Comparison of ENCODE assay signal across 8 cellular contexts in the genomic region with DNA sequence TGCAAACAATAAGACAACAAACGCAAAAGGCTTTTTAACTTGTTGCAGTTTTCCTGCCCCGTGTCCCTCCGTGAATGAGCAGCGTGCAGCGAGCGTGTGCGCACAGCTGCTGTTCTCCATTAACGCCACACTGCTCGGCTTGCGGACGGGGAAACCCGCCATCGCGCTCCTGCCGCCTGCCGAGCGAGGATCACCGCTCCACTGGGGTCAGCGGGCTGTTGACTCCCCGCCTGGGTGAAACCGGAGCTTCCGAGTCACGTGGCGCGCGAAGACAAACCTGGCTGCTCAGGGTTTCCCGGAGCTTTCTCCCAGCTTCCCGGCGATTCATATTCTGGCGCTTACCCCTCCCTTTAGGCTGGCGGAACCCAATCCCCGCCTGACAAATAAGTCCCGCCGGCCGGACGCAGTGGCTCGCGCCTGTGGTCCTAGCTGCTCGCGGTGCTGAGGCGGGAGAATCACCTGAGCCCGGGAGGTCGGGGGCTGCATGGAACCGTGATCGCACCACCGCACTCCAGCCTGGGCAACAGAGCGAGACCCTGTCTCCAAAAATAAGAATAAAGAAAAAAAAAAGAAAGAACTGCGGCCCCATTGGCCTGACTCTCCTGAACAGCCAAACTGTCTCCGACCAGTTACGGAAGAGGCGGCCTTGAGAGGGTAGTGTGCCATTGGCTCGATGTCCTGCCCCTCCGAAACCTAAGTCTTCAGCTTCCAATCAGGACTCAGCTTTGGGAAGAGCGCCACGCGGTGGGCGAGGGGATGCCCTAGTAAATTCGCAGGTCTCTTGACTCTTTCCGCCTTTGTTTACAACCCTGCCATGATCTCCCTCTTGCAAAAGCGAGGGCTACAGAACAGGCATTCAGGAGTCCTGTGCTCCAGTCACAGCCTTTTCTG. TPM values are rescaled to one million over a fixed set of nuclear protein-coding genes. Genes with fewer than 3 reads are reported as not detected.
DNase-seq lines count a peak whose midpoint lies in the region; ATAC-seq and TF ChIP-seq lines count a peak whose summit lies in the region.

A gene with protein sequence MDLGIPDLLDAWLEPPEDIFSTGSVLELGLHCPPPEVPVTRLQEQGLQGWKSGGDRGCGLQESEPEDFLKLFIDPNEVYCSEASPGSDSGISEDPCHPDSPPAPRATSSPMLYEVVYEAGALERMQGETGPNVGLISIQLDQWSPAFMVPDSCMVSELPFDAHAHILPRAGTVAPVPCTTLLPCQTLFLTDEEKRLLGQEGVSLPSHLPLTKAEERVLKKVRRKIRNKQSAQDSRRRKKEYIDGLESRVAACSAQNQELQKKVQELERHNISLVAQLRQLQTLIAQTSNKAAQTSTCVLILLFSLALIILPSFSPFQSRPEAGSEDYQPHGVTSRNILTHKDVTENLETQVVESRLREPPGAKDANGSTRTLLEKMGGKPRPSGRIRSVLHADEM (plus strand): TSS at position 794 of the 891 bp plus-strand sequence. CDS start 624 bp downstream, outside the sequence.

- no peaks in the 10 kb centered on the region for H3K27me3 ChIP-seq in colonic mucosa

- CTCF ChIA-PET in activated CD4-positive, alpha-beta T cell treated with anti-CD3 and anti-CD28 coated beads for 36 hours (lab: Charles Lee) = interaction anchor here (0.6 to 4.0 kb wide), 8 partner anchors 10 to 384 kb away, joined by 3 to 36 read pairs (median 5); a partner anchor contains a TSS

- H3K9me3 ChIP-seq in colonic mucosa = no peaks in the 10 kb centered on the region

- H3K36me3 Mint-ChIP-seq in activated CD4-positive, alpha-beta T cell treated with anti-CD3 and anti-CD28 coated beads for 36 hours (ENCODE audit: low read depth) = peaks cover 12% of the 10 kb centered on the region

- H3K27me3 Mint-ChIP-seq in activated CD4-positive, alpha-beta T cell treated with anti-CD3 and anti-CD28 coated beads for 36 hours = no peaks in the 10 kb centered on the region

- H3K27ac Mint-ChIP-seq in activated CD4-positive, alpha-beta T cell treated with anti-CD3 and anti-CD28 coated beads for 36 hours = peak within 1 kb of the TSS; percentile 96

- H3K4me1 ChIP-seq in colonic mucosa = peaks cover 10% of the 10 kb centered on the region

- no peaks in the 10 kb centered on the region for H3K9me3 Mint-ChIP-seq in activated CD4-positive, alpha-beta T cell treated with anti-CD3 and anti-CD28 coated beads for 36 hours (ENCODE audit: low read depth)

- peak within 1 kb of the TSS; percentile 98 for H3K27ac ChIP-seq in colonic mucosa

- TF ChIP-seq CTCF in colonic mucosa (IDR thresholded peaks at IDR 0.05) = no peak

- intact Hi-C loops in activated CD4-positive, alpha-beta T cell treated with anti-CD3 and anti-CD28 coated beads for 36 hours (cut with DNase I, micrococcal nuclease) = loop anchor here (1.0 to 10.0 kb wide), 8 partner anchors 9 to 433 kb away; a partner anchor contains a TSS
- intact Hi-C loops in colonic mucosa (cut with DNase I) = no loop called here
- intact Hi-C loops in left colon (cut with DNase I, micrococcal nuclease) = no loop called here

- H3K4me3 Mint-ChIP-seq in activated CD4-positive, alpha-beta T cell treated with anti-CD3 and anti-CD28 coated beads for 36 hours = peak within 1 kb of the TSS; percentile 96

- no peaks in the 10 kb centered on the region for H3K36me3 ChIP-seq in colonic mucosa

- H3K4me1 Mint-ChIP-seq in activated CD4-positive, alpha-beta T cell treated with anti-CD3 and anti-CD28 coated beads for 36 hours = peaks cover 38% of the 10 kb centered on the region

- peak within 1 kb of the TSS; percentile 73 to 85 for H3K9ac ChIP-seq in colonic mucosa (ENCODE audit: low read depth in 2 of 2, low read length in 2 of 2)

- POLR2A ChIA-PET in activated CD4-positive, alpha-beta T cell treated with anti-CD3 and anti-CD28 coated beads for 36 hours (lab: Charles Lee) = interaction anchor here (0.7 to 3.3 kb wide), 9 partner anchors 9 to 474 kb away, joined by 3 to 49 read pairs (median 5); a partner anchor contains a TSS

- peak within 1 kb of the TSS; percentile 50 for H3K4me3 ChIP-seq in colonic mucosa

- ATAC-seq in HG03457 (IDR thresholded peaks at IDR 0.05; ENCODE audit: unreplicated experiment) (peak; percentile 56), left colon (peak; percentile 74)
- peak; percentile 87 for ATAC-seq in activated CD4-positive, alpha-beta T cell treated with anti-CD3 and anti-CD28 coated beads for 36 hours

- peak; percentile 36 to 97 (median 89) for DNase-seq in C1 segment of cervical spinal cord (lab: John Stamatoyannopoulos, UW)
- peak; percentile 77 for DNase-seq in GM19240 (ENCODE audit: insufficient read length, low spot score)
- peak; percentile 97 for DNase-seq in NCI-H510A treated with DMSO at 0.1 percent for 48 hours (lab: John Stamatoyannopoulos, UW)
- peak; percentile 91 for DNase-seq in activated CD4-positive, alpha-beta T cell treated with anti-CD3 and anti-CD28 coated beads for 36 hours
- DNase-seq in colonic mucosa = peak; percentile 96
- peak; percentile 90 to 94 for DNase-seq in left colon
- DNase-seq in stimulated activated CD4-positive, alpha-beta T cell treated with anti-CD3 and anti-CD28 coated beads, Interleukin-2, amount 100 ng/mL, for 24 hours = peak; percentile 82 to 84

RNA-seq across cellular contexts. Expression of the gene that starts here (rescaled TPM):
- total RNA-seq in activated CD4-positive, alpha-beta T cell treated with anti-CD3 and anti-CD28 coated beads for 36 hours = 1 to 10 TPM; 8.5 to 9.1 TPM
- total RNA-seq in colonic mucosa = 10 to 100 TPM; 19.0 to 37.1 TPM
- 10 to 100 TPM; 18.2 to 21.5 TPM for total RNA-seq in left colon

Comparison
In these comparisons a context has a peak if more than half of its experiments do, and no peak if none do; other contexts are left out.
1. Peak in every context shown above with its lines: DNase-seq, ATAC-seq, H3K4me3 ChIP-seq and H3K27ac ChIP-seq.
2. intact Hi-C loops: an anchor here in activated CD4-positive, alpha-beta T cell treated with anti-CD3 and anti-CD28 coated beads for 36 hours (1.0 to 10.0 kb wide); none called in colonic mucosa and left colon.